Comparison of ENCODE assay signal across 13 cellular contexts in the genomic region with DNA sequence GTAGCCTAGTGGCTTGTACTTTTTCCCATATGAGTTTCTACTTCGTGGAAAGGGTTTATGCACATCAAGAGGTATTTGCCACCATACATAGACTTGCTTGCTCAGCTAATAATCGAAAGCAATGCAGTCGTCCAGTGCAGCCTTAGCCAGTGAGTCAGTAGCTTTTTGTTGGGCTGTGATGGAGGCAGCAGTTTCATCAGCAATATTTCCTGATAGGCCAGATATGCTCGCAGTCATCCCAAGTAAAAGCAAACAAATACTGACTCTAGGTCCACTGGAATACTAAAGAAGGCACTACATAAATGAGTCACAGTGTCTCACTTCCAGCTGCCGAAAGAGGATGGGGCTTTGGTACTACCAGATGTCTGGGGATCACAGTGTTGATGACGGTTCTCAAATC. TPM values are rescaled to one million over a fixed set of nuclear protein-coding genes. Genes with fewer than 3 reads are reported as not detected.
DNase-seq lines count a peak whose midpoint lies in the region; TF ChIP-seq lines count a peak whose summit lies in the region.
"Had no signal": no experiment of that assay in that cellular context is flagged by ENCODE, and none has a peak within 500 bp of the region (broad histone marks: within the 10 kb centered on the region; RNA-seq: fewer than 3 reads in every experiment).

No MANE protein-coding gene starts in this region.

- no peak overlapping the region for H3K9ac ChIP-seq in smooth muscle cell (ENCODE audit: low read depth)

- H3K27me3 ChIP-seq in smooth muscle cell (ENCODE audit: low read depth) (no peaks in the 10 kb centered on the region), thyroid gland (no peaks in the 10 kb centered on the region)
- H3K27me3 ChIP-seq: upper lobe of right lung had no signal

- H3K36me3 ChIP-seq in smooth muscle cell (ENCODE audit: low read depth): no peaks in the 10 kb centered on the region
- no peaks in the 10 kb centered on the region for H3K36me3 ChIP-seq in thyroid gland
- H3K36me3 ChIP-seq: upper lobe of right lung had no signal

- DNase-seq in NCI-H82 (lab: John Stamatoyannopoulos, UW) (peak; percentile 7), NCI-H82 treated with DMSO at 0.1 percent for 48 hours (lab: John Stamatoyannopoulos, UW; ENCODE audit: unreplicated experiment) (no peak), T1000 (lab: John Stamatoyannopoulos, UW) (peak; percentile 68), fibroblast of peridontal ligament (ENCODE audit: extremely low read depth) (peak; percentile 92), smooth muscle cell (lab: John Stamatoyannopoulos, UW; ENCODE audit: unreplicated experiment) (no peak), LoVo (ENCODE audit: low spot score) (no peak), HUDEP-2 (lab: John Stamatoyannopoulos, UW; ENCODE audit: unreplicated experiment in 76 of 76) (no peak), thyroid gland (no peak)
- DNase-seq: H9; mucosa of descending colon; NCI-H2107; stimulated activated CD4-positive, alpha-beta T cell treated with anti-CD3 and anti-CD28 coated beads, Interleukin-4, amount 100 ng/mL, for 1 hour; upper lobe of right lung had no signal

- H3F3A ChIP-seq in smooth muscle cell (ENCODE audit: low read depth): peaks cover 14% of the 10 kb centered on the region

- intact Hi-C loops in thyroid gland (cut with DNase I): no loop called here

- peaks cover 25% of the 10 kb centered on the region for H4K20me1 ChIP-seq in smooth muscle cell (ENCODE audit: low read depth)

- H3K9me3 ChIP-seq in smooth muscle cell (replicated peaks; ENCODE audit: low read depth) (no peaks in the 10 kb centered on the region), thyroid gland (no peaks in the 10 kb centered on the region)
- H3K9me3 ChIP-seq: mucosa of descending colon, upper lobe of right lung had no signal

- no peak for TF ChIP-seq CTCF in smooth muscle cell (IDR thresholded peaks at IDR 0.05; ENCODE audit: borderline replicate concordance, insufficient read depth, poor library complexity, severe bottlenecking)
- TF ChIP-seq CTCF in thyroid gland (IDR thresholded peaks at IDR 0.05): no peak

- H3K4me3 ChIP-seq in smooth muscle cell: no peak overlapping the region
- H3K4me3 ChIP-seq in thyroid gland (replicated peaks in 1 of 3): no peak overlapping the region
- H3K4me3 ChIP-seq: mucosa of descending colon, upper lobe of right lung had no signal

- peak overlapping the region; percentile 63 for H3K27ac ChIP-seq in smooth muscle cell (ENCODE audit: low read depth)
- no peak overlapping the region for H3K27ac ChIP-seq in thyroid gland
- H3K27ac ChIP-seq: upper lobe of right lung had no signal

- H2AFZ ChIP-seq in smooth muscle cell (ENCODE audit: low read depth): no peak overlapping the region

- H3K4me2 ChIP-seq in smooth muscle cell: peak overlapping the region; percentile 84

- no peak for TF ChIP-seq POLR2A in thyroid gland (IDR thresholded peaks at IDR 0.05)

- peaks cover 29% of the 10 kb centered on the region for H3K79me2 ChIP-seq in smooth muscle cell (ENCODE audit: low read depth)

- 12% methylated on average over 6 of the region's 6 CpGs for WGBS in smooth muscle cell (ENCODE audit: low lambda C conversion rate)
- 83 to 87% methylated on average over 6 of the region's 6 CpGs for WGBS in thyroid gland, 2 donors

- H3K4me1 ChIP-seq in smooth muscle cell (ENCODE audit: low read depth): peaks cover 17% of the 10 kb centered on the region
- peaks cover 14 to 23% of the 10 kb centered on the region in 2 donors for H3K4me1 ChIP-seq in thyroid gland

RNA-seq across cellular contexts. Expression of gene BNIP3, which starts 2.1 kb away (rescaled TPM):
- total RNA-seq in smooth muscle cell (290 and 292 TPM in 2 replicates), thyroid gland (100 to 1,000 TPM in 2 of 4 donors, 10 to 100 TPM in 2; 54.4 to 124 (median 90.2) TPM)
- 213 and 244 TPM in 2 replicates for polyA plus RNA-seq in smooth muscle cell

Comparison
In these comparisons a context has a peak if more than half of its experiments do, and no peak if none do; other contexts are left out.
1. DNase-seq: peak in NCI-H82 (single experiment), T1000 (single experiment) and fibroblast of peridontal ligament (single experiment); none in NCI-H82 treated with DMSO at 0.1 percent for 48 hours (single experiment), smooth muscle cell (single experiment), LoVo (single experiment), HUDEP-2 (0 of 76) and thyroid gland (0 of 2).